In the genomic region with DNA sequence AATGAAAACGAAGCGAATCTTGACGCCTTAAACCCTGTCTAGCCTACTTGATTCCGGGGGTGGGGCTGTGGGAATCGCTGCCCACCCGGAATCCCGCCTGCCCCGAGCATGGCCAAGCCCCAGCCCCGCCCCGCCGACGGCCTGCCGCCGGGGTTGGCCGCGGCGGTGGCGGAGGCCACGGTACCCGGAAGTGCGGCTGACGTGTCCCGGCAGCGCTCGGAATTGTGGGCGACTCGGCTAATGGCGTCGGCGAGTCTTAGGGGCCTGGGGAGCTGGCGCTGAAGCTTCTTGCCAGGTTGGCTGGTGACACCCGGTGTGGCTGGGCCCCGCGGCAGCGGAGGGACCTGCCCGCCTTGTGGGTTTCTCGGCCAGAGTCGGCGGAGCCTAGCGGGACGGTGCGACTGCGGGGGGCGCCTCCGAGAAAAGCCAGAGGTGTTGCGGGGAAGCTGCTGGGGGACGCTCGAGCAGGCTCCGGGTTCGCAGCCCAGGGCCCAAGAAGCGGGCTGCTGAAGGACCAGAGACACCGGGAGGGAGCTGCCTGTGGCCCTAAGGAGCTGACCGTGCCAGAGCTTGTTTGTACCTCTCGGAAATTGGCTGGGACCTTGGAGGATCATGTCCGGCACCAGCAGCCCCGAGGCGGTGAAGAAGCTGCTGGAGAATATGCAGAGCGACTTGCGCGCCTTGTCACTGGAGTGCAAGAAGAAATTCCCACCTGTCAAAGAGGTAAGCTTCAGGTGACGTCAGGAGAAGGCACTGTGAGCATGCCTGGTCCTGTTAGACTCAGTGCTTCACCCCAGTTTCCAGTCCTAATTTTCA, we compare ENCODE assay signal across 8 cellular contexts. TPM values are rescaled to one million over a fixed set of nuclear protein-coding genes. Genes with fewer than 3 reads are reported as not detected.
DNase-seq lines count a peak whose midpoint lies in the region; ATAC-seq and TF ChIP-seq lines count a peak whose summit lies in the region.

A gene with protein sequence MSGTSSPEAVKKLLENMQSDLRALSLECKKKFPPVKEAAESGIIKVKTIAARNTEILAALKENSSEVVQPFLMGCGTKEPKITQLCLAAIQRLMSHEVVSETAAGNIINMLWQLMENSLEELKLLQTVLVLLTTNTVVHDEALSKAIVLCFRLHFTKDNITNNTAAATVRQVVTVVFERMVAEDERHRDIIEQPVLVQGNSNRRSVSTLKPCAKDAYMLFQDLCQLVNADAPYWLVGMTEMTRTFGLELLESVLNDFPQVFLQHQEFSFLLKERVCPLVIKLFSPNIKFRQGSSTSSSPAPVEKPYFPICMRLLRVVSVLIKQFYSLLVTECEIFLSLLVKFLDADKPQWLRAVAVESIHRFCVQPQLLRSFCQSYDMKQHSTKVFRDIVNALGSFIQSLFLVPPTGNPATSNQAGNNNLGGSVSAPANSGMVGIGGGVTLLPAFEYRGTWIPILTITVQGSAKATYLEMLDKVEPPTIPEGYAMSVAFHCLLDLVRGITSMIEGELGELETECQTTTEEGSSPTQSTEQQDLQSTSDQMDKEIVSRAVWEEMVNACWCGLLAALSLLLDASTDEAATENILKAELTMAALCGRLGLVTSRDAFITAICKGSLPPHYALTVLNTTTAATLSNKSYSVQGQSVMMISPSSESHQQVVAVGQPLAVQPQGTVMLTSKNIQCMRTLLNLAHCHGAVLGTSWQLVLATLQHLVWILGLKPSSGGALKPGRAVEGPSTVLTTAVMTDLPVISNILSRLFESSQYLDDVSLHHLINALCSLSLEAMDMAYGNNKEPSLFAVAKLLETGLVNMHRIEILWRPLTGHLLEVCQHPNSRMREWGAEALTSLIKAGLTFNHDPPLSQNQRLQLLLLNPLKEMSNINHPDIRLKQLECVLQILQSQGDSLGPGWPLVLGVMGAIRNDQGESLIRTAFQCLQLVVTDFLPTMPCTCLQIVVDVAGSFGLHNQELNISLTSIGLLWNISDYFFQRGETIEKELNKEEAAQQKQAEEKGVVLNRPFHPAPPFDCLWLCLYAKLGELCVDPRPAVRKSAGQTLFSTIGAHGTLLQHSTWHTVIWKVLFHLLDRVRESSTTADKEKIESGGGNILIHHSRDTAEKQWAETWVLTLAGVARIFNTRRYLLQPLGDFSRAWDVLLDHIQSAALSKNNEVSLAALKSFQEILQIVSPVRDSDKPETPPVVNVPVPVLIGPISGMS (N-terminal part only) (plus strand): TSS at position 231 of the 816 bp plus-strand sequence. CDS start 382 bp downstream, at position 613.

- peak within 1 kb of the TSS; percentile 89 to 94 for H3K4me3 Mint-ChIP-seq in CD14-positive monocyte
- peak within 1 kb of the TSS; percentile 93 for H3K4me3 Mint-ChIP-seq in activated CD4-positive, alpha-beta memory T cell treated with anti-CD3 and anti-CD28 coated beads for 36 hours

- POLR2A ChIA-PET in activated CD4-positive, alpha-beta memory T cell treated with anti-CD3 and anti-CD28 coated beads for 36 hours (lab: Charles Lee): interaction anchor here (0.8 to 1.3 kb wide), 4 partner anchors 18 to 174 kb away, joined by 3 to 14 read pairs (median 4); no protein-coding TSS in a partner anchor

- TF ChIP-seq POLR2A in lower leg skin (IDR thresholded peaks at IDR 0.05): peak in 1 of 2 donors; percentile 36

- H3K27ac Mint-ChIP-seq in CD14-positive monocyte: peak within 1 kb of the TSS; percentile 96 to 99 (median 97)
- peak within 1 kb of the TSS; percentile 88 for H3K27ac Mint-ChIP-seq in activated CD4-positive, alpha-beta memory T cell treated with anti-CD3 and anti-CD28 coated beads for 36 hours

- CTCF ChIA-PET in activated CD4-positive, alpha-beta memory T cell treated with anti-CD3 and anti-CD28 coated beads for 36 hours (lab: Charles Lee): interaction anchor here (0.8 to 4.5 kb wide), 3 partner anchors 30 to 207 kb away, joined by 4 to 34 read pairs (median 4); partner anchors contain the start of gene USP15

- no peaks in the 10 kb centered on the region for H3K36me3 Mint-ChIP-seq in CD14-positive monocyte
- peaks cover 7% of the 10 kb centered on the region for H3K36me3 Mint-ChIP-seq in activated CD4-positive, alpha-beta memory T cell treated with anti-CD3 and anti-CD28 coated beads for 36 hours

- TF ChIP-seq CTCF in CD14-positive monocyte (IDR thresholded peaks at IDR 0.05) (no peak), lower leg skin (IDR thresholded peaks at IDR 0.05) (no peak)

- ATAC-seq in GM19395 (IDR thresholded peaks at IDR 0.05; ENCODE audit: unreplicated experiment) (peak; percentile 94), HG03558 (IDR thresholded peaks at IDR 0.05; ENCODE audit: extremely low read depth, unreplicated experiment) (peak; percentile 95)

- H3K9me3 Mint-ChIP-seq in CD14-positive monocyte: peaks cover 8 to 22% (median 17%) of the 10 kb centered on the region in 7 donors
- peaks cover 16% of the 10 kb centered on the region for H3K9me3 Mint-ChIP-seq in activated CD4-positive, alpha-beta memory T cell treated with anti-CD3 and anti-CD28 coated beads for 36 hours

- WGBS in lower leg skin, 2 donors: 0% methylated on average over 34 to 37 of the region's 61 CpGs

- peaks cover 0 to 3% (median 1%) of the 10 kb centered on the region in 3 donors for H3K27me3 Mint-ChIP-seq in CD14-positive monocyte (ENCODE audit: low read depth in 3 of 3)
- no peaks in the 10 kb centered on the region for H3K27me3 Mint-ChIP-seq in activated CD4-positive, alpha-beta memory T cell treated with anti-CD3 and anti-CD28 coated beads for 36 hours

- DNase-seq in CD14-positive monocyte (ENCODE audit: low spot score) (peak; percentile 77), NCI-H82 (lab: John Stamatoyannopoulos, UW) (peak; percentile 90), dermis microvascular lymphatic vessel endothelial cell (ENCODE audit: low read depth in 2 of 2) (peak; percentile 56 to 90), lower leg skin (ENCODE audit: low spot score in 2 of 2) (peak; percentile 77 to 96)
- DNase-seq in activated CD4-positive, alpha-beta memory T cell treated with anti-CD3 and anti-CD28 coated beads for 36 hours: peak; percentile 90
- peak; percentile 82 to 84 for DNase-seq in stimulated activated CD4-positive, alpha-beta T cell treated with anti-CD3 and anti-CD28 coated beads, Interleukin-4, amount 100 ng/mL, for 4 hours

- H3K4me1 Mint-ChIP-seq in CD14-positive monocyte: peaks cover 30% of the 10 kb centered on the region
- H3K4me1 Mint-ChIP-seq in activated CD4-positive, alpha-beta memory T cell treated with anti-CD3 and anti-CD28 coated beads for 36 hours (ENCODE audit: low read depth): peaks cover 22% of the 10 kb centered on the region

- H3K4me3 ChIP-seq in lower leg skin (ENCODE audit: low read depth, poor library complexity, severe bottlenecking): peak within 1 kb of the TSS; percentile 95

- intact Hi-C loops in CD14-positive monocyte (cut with micrococcal nuclease): no loop called here
- intact Hi-C loops in activated CD4-positive, alpha-beta memory T cell treated with anti-CD3 and anti-CD28 coated beads for 36 hours (cut with micrococcal nuclease): loop anchor here (1.0 to 5.0 kb wide), 5 partner anchors 29 to 1935 kb away; partner anchors contain the start of genes USP15 and XPOT
- intact Hi-C loops in lower leg skin (cut with DNase I; ENCODE audit: low total_unique reads): no loop called here

RNA-seq across cellular contexts. Expression of the gene that starts here (rescaled TPM):
- 1 to 10 TPM; 6.8 to 9.6 TPM for polyA plus RNA-seq in CD14-positive monocyte
- total RNA-seq in activated CD4-positive, alpha-beta memory T cell treated with anti-CD3 and anti-CD28 coated beads for 36 hours: 10 to 100 TPM; 29.2 to 35.1 TPM
- total RNA-seq in dermis microvascular lymphatic vessel endothelial cell (15.9 and 23.3 TPM in 2 replicates), lower leg skin (10 to 100 TPM; 36.1 to 92.9 (median 42.8) TPM)

Comparison
In these comparisons a context has a peak if more than half of its experiments do, and no peak if none do; other contexts are left out.
1. Peak in every context shown above with its lines: DNase-seq, ATAC-seq and H3K4me3 ChIP-seq.